In the genomic region with DNA sequence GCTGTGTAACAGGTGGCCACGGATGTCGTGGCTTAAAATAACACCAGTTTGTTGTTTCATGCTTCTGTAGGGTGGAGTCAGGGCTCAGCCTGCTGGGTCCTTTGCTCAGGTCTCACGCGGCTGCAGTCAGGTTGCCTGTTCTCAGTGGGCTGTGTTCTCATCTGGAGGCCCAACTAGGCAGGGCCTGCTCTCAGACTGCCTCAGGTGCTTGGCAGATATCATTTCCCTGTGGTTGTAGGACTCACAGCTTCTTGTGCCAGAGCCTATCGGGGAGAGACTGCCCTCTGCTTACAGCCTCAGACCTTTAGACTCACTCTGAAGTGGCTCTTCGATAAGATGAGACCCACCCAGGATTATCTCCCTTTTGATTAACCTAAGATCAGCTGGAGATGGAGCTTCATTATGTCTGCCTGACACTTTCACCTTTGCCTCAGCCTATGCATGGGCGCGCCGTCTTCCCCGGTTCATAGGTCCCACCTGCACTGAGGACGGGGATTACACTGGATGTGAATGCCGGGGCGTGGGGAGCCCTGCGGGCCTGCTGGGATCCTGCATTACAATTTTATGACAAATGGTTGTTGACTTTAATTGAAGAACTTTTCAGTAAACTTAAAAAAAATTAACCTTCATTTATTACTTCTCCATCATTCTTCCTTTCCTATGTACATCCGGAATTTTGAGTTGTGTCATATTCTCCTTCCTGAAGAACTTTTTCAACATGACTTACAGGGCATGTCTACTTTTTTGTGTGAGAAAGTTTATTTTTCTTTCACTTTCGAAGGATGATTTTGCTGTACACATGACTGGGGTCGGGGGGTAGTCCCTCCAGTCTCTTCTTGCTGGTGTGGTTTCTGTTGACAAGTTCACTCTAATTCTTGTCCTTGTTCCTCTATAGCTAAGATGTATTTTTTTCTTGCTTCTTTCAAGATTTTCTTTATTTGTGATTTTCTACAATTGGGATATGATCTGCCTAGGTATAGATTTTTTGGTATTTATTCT, we compare ENCODE assay signal across 8 cellular contexts. TPM values are rescaled to one million over a fixed set of nuclear protein-coding genes. Genes with fewer than 3 reads are reported as not detected.
DNase-seq lines count a peak whose midpoint lies in the region; ATAC-seq and TF ChIP-seq lines count a peak whose summit lies in the region.

No MANE protein-coding gene starts in this region.

- H3K4me3 ChIP-seq in astrocyte of the spinal cord (ENCODE audit: low read depth, low read length) (no peak overlapping the region), stomach smooth muscle (ENCODE audit: low read length in 2 of 2) (no peak overlapping the region), GM23248 (no peak overlapping the region)

- H2AFZ ChIP-seq in GM23248 = no peak overlapping the region

- H3K9me3 ChIP-seq in stomach smooth muscle (ENCODE audit: control insufficient read depth in 2 of 2, low read length in 2 of 2) (no peaks in the 10 kb centered on the region), GM23248 (ENCODE audit: low read depth) (no peaks in the 10 kb centered on the region)

- peaks cover 86% of the 10 kb centered on the region for H3K4me1 ChIP-seq in stomach smooth muscle (ENCODE audit: control insufficient read depth, insufficient read depth, low read length)
- H3K4me1 ChIP-seq in GM23248 (ENCODE audit: insufficient read depth) = peaks cover 16% of the 10 kb centered on the region

- H3F3A ChIP-seq in GM23248 (ENCODE audit: insufficient read depth) = no peaks in the 10 kb centered on the region

- no peaks in the 10 kb centered on the region for H4K20me1 ChIP-seq in GM23248 (ENCODE audit: insufficient read depth)

- in situ Hi-C loops in astrocyte of the spinal cord (cut with HindIII; ENCODE audit: low sequenced_read_pairs) = no loop called here
- in situ Hi-C loops in GM23248 (cut with MboI) = no loop called here

- H3K27ac ChIP-seq in stomach smooth muscle (ENCODE audit: low read length) (peak overlapping the region; percentile 37), GM23248 (no peak overlapping the region)

- H3K27me3 ChIP-seq in stomach smooth muscle (ENCODE audit: control insufficient read depth in 1 of 2, insufficient read depth in 2 of 2, low read length in 2 of 2) (no peaks in the 10 kb centered on the region), GM23248 (replicated peaks; ENCODE audit: insufficient read depth) (no peaks in the 10 kb centered on the region)

- peaks cover 98% of the 10 kb centered on the region for H3K79me2 ChIP-seq in GM23248 (ENCODE audit: insufficient read depth)

- H3K36me3 ChIP-seq in stomach smooth muscle (ENCODE audit: control insufficient read depth in 2 of 2, insufficient read depth in 2 of 2, low read length in 2 of 2) (no peaks in the 10 kb centered on the region), GM23248 (ENCODE audit: low read depth) (no peaks in the 10 kb centered on the region)

- no peak for TF ChIP-seq CTCF in astrocyte of the spinal cord (IDR thresholded peaks at IDR 0.05; ENCODE audit: low read depth, low read length)

- H3K4me2 ChIP-seq in GM23248 (ENCODE audit: unreplicated experiment) = no peak overlapping the region

- no peaks in the 10 kb centered on the region for H3K9me2 ChIP-seq in GM23248 (ENCODE audit: insufficient read depth)

- WGBS in GM23248 (ENCODE audit: low coverage in 1 of 2, low lambda C conversion rate in 2 of 2, missing lambda C conversion rate in 2 of 2), 2 experiments = 92 to 93% methylated on average over 17 of the region's 17 CpGs

- no peak overlapping the region for H3K9ac ChIP-seq in stomach smooth muscle (ENCODE audit: low read length in 2 of 2)
- H3K9ac ChIP-seq in GM23248 = no peak overlapping the region

- DNase-seq in activated naive CD4-positive, alpha-beta T cell treated with Interleukin-2 at 50 U/mL for 16 hours = peak; percentile 18
- DNase-seq in activated naive CD4-positive, alpha-beta T cell (lab: John Stamatoyannopoulos, UW) = no peak
- peak; percentile 20 for DNase-seq in astrocyte of the spinal cord (ENCODE audit: low read depth, low spot score)
- no peak for DNase-seq in stimulated activated CD4-positive, alpha-beta T cell treated with anti-CD3 and anti-CD28 coated beads, Interleukin-1b, Interleukin-23, amount 100 ng/mL, for 48 hours
- DNase-seq in GM23248 = no peak
- DNase-seq in activated CD4-positive, alpha-beta T cell treated with anti-CD3 and anti-CD28 coated beads for 1 hour = no peak

- peak; percentile 64 for ATAC-seq in HG03103 (IDR thresholded peaks at IDR 0.05; ENCODE audit: low read depth, unreplicated experiment)

RNA-seq across cellular contexts. Expression of gene INPP5A, which starts 55.5 kb away (rescaled TPM):
- 35.2 and 39.3 TPM in 2 replicates for total RNA-seq in GM23248 (2014; rRNA removed; shearing (Covaris generic))
- 2.3 and 2.8 TPM in 2 replicates for polyA plus RNA-seq in GM23248 (2016; fragmentation: Nextera tagmentation; extraction: Ambion mirVana)

Comparison
In these comparisons a context has a peak if more than half of its experiments do, and no peak if none do; other contexts are left out.
1. DNase-seq: peak in activated naive CD4-positive, alpha-beta T cell treated with Interleukin-2 at 50 U/mL for 16 hours (single experiment) and astrocyte of the spinal cord (single experiment); none in activated naive CD4-positive, alpha-beta T cell (0 of 4), stimulated activated CD4-positive, alpha-beta T cell treated with anti-CD3 and anti-CD28 coated beads, Interleukin-1b, Interleukin-23, amount 100 ng/mL, for 48 hours (single experiment), GM23248 (single experiment) and activated CD4-positive, alpha-beta T cell treated with anti-CD3 and anti-CD28 coated beads for 1 hour (single experiment).